ENCODE assay signal across 27 cellular contexts in the genomic region with DNA sequence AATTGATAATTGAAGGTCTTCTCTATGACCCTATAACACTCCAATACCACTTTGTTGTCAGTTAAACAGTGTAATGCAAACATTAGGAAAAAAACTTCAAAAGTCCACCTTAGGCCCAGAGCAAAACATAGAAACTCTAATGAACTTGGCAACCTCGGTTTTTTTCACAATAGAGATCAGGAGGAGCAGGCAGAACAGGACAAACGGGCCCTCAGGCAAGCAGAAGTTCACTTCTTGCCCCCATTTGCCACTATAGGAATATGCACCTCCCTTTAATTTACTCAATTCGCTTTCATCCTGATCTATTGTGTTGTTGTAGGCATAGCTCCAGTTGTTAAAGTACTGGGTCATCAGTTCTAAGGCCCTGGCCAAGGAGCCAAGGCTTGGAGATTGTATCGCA. TPM values are rescaled to one million over a fixed set of nuclear protein-coding genes. Genes with fewer than 3 reads are reported as not detected.
A peak's percentile ranks its signal among the peaks of the same experiment; 100 is the strongest.
DNase-seq lines count a peak whose midpoint lies in the region; ATAC-seq and TF ChIP-seq lines count a peak whose summit lies in the region.
"Had no signal": no experiment of that assay in that cellular context is flagged by ENCODE, and none has a peak within 500 bp of the region (broad histone marks: within the 10 kb centered on the region; RNA-seq: fewer than 3 reads in every experiment).

No MANE protein-coding gene starts in this region.

- H4K20me1 ChIP-seq in PC-3 (ENCODE audit: low read length): no peaks in the 10 kb centered on the region

- 81 to 87% (median 86%) methylated on average over 4 of the region's 4 CpGs for WGBS in heart left ventricle, 4 donors

- H3K4me3 ChIP-seq in right atrium auricular region (no peak overlapping the region), heart left ventricle (no peak overlapping the region), PC-3 (ENCODE audit: low read length) (no peak overlapping the region)
- H3K4me3 ChIP-seq: A549; BLaER1 treated with 17β-estradiol and CSF1 and Interleukin-3, amounts not matched to agents 10 nM and 100 nM; GM12878; SJSA1 had no signal

- H3F3A ChIP-seq in PC-3 (ENCODE audit: low read length, unreplicated experiment): no peaks in the 10 kb centered on the region

- peak overlapping the region; percentile 31 to 95 for H3K27ac ChIP-seq in right atrium auricular region
- H3K27ac ChIP-seq in heart left ventricle: no peak overlapping the region
- no peak overlapping the region for H3K27ac ChIP-seq in PC-3 (ENCODE audit: low read length)
- H3K27ac ChIP-seq: A549; BLaER1 treated with 17β-estradiol and CSF1 and Interleukin-3, amounts not matched to agents 10 nM and 100 nM; SJSA1 had no signal

- no peaks in the 10 kb centered on the region for H3K9me3 Mint-ChIP-seq in stimulated activated effector memory CD8-positive, alpha-beta T cell treated with anti-CD3 and anti-CD28 coated beads, Interleukin-12 subunit alpha, Interleukin-12 subunit beta, amount 100 ng/mL, for 72 hours
- H3K9me3 Mint-ChIP-seq: CD4-positive, alpha-beta memory T cell had no signal

- no peak overlapping the region for H2AFZ ChIP-seq in PC-3 (ENCODE audit: low read length)

- POLR2A ChIA-PET in PC-3 (lab: Charles Lee; ENCODE audit: unreplicated experiment): no interaction called here

- peaks cover 67% of the 10 kb centered on the region for H3K4me1 Mint-ChIP-seq in stimulated activated effector memory CD8-positive, alpha-beta T cell treated with anti-CD3 and anti-CD28 coated beads, Interleukin-12 subunit alpha, Interleukin-12 subunit beta, amount 100 ng/mL, for 72 hours

- CTCF ChIA-PET in PC-3 (lab: Charles Lee): no interaction called here

- H3K9ac ChIP-seq in PC-3 (ENCODE audit: low read length): no peak overlapping the region
- H3K9ac ChIP-seq: BLaER1 treated with 17β-estradiol and CSF1 and Interleukin-3, amounts not matched to agents 10 nM and 100 nM had no signal

- no peak overlapping the region for H3K4me3 Mint-ChIP-seq in stimulated activated effector memory CD8-positive, alpha-beta T cell treated with anti-CD3 and anti-CD28 coated beads, Interleukin-12 subunit alpha, Interleukin-12 subunit beta, amount 100 ng/mL, for 72 hours
- H3K4me3 Mint-ChIP-seq: CD4-positive, alpha-beta memory T cell had no signal

- no peak for DNase-seq in right atrium auricular region (ENCODE audit: low spot score)
- DNase-seq in heart left ventricle: no peak
- peak; percentile 45 for DNase-seq in PC-3
- DNase-seq in stimulated activated effector memory CD8-positive, alpha-beta T cell treated with anti-CD3 and anti-CD28 coated beads, Interleukin-12 subunit alpha, Interleukin-12 subunit beta, amount 100 ng/mL, for 72 hours (ENCODE audit: low spot score in 2 of 2): no peak
- DNase-seq in GF-D8 (lab: John Stamatoyannopoulos, UW): no peak
- DNase-seq in 8988T: no peak
- DNase-seq: AML-193; CD4-positive, alpha-beta memory T cell; COR-L47; DMS53; HCEC 1CT; IMR-90; KG1; NCI-H1048; NCI-H1417; NCI-H1694 treated with DMSO at 0.1 percent for 48 hours; NCI-H2081; NCI-H2171; NCI-H226; NCI-H510A; NCI-H69 had no signal

- peaks cover 24% of the 10 kb centered on the region for H3K36me3 Mint-ChIP-seq in stimulated activated effector memory CD8-positive, alpha-beta T cell treated with anti-CD3 and anti-CD28 coated beads, Interleukin-12 subunit alpha, Interleukin-12 subunit beta, amount 100 ng/mL, for 72 hours

- ATAC-seq in heart left ventricle: no peak
- ATAC-seq in PC-3: no peak
- peak; percentile 89 for ATAC-seq in esophagus mucosa
- no peak for ATAC-seq in stimulated activated effector memory CD8-positive, alpha-beta T cell treated with anti-CD3 and anti-CD28 coated beads, Interleukin-12 subunit alpha, Interleukin-12 subunit beta, amount 100 ng/mL, for 72 hours
- ATAC-seq in GM19455 (IDR thresholded peaks at IDR 0.05; ENCODE audit: unreplicated experiment): no peak
- ATAC-seq: A549, GM12878 had no signal

- no peak overlapping the region for H3K4me2 ChIP-seq in PC-3 (ENCODE audit: low read length)
- H3K4me2 ChIP-seq: A549; BLaER1 treated with 17β-estradiol and CSF1 and Interleukin-3, amounts not matched to agents 10 nM and 100 nM had no signal

- H3K79me2 ChIP-seq in PC-3 (ENCODE audit: low read length): no peaks in the 10 kb centered on the region; the same call in 1 of the 2 replicates

- intact Hi-C loops in heart left ventricle (cut with DNase I): no loop called here
- intact Hi-C loops in PC-3 (cut with micrococcal nuclease): no loop called here

- BruUV-seq in PC-3 (replicated peaks; lab: Mats Ljungman, UMichigan): no TSS peak

- H3K27ac Mint-ChIP-seq in stimulated activated effector memory CD8-positive, alpha-beta T cell treated with anti-CD3 and anti-CD28 coated beads, Interleukin-12 subunit alpha, Interleukin-12 subunit beta, amount 100 ng/mL, for 72 hours: peak overlapping the region; percentile 27

- H3K36me3 ChIP-seq in right atrium auricular region: no peaks in the 10 kb centered on the region
- H3K36me3 ChIP-seq in heart left ventricle: peaks cover 0 to 13% (median 3%) of the 10 kb centered on the region in 9 donors
- H3K36me3 ChIP-seq in PC-3 (ENCODE audit: low read depth, low read length): no peaks in the 10 kb centered on the region
- H3K36me3 ChIP-seq: SJSA1 had no signal

- H3K4me1 ChIP-seq in right atrium auricular region (peaks cover 0 to 29% of the 10 kb centered on the region in 2 donors), heart left ventricle (peaks cover 0 to 43% (median 20%) of the 10 kb centered on the region in 12 donors), PC-3 (ENCODE audit: insufficient read depth, low read length) (peaks cover 12% of the 10 kb centered on the region)

- no peaks in the 10 kb centered on the region for H3K9me3 ChIP-seq in right atrium auricular region
- H3K9me3 ChIP-seq in heart left ventricle: no peaks in the 10 kb centered on the region
- H3K9me3 ChIP-seq in PC-3 (ENCODE audit: low read length): no peaks in the 10 kb centered on the region
- H3K9me3 ChIP-seq: A549; BLaER1 treated with 17β-estradiol and CSF1 and Interleukin-3, amounts not matched to agents 10 nM and 100 nM; SJSA1 had no signal

- no peak for TF ChIP-seq POLR2A in heart left ventricle (IDR thresholded peaks at IDR 0.05)

- no peak for TF ChIP-seq CTCF in right atrium auricular region (IDR thresholded peaks at IDR 0.05)
- TF ChIP-seq CTCF in heart left ventricle (IDR thresholded peaks at IDR 0.05): no peak
- TF ChIP-seq CTCF in PC-3 (conservative IDR thresholded peaks at IDR 0.05; ENCODE audit: low read depth, low read length): no peak

- H3K9me2 ChIP-seq in PC-3 (replicated peaks; ENCODE audit: low read length): no peaks in the 10 kb centered on the region

- H3K27me3 ChIP-seq in right atrium auricular region: no peaks in the 10 kb centered on the region
- no peaks in the 10 kb centered on the region for H3K27me3 ChIP-seq in heart left ventricle
- no peaks in the 10 kb centered on the region for H3K27me3 ChIP-seq in PC-3 (ENCODE audit: low read length)
- H3K27me3 ChIP-seq: BLaER1 treated with 17β-estradiol and CSF1 and Interleukin-3, amounts not matched to agents 10 nM and 100 nM; SJSA1 had no signal

RNA-seq across cellular contexts. Expression of a gene that starts 18.2 kb away (rescaled TPM):
- 10 to 100 TPM; 66.9 to 68.8 TPM for total RNA-seq in right atrium auricular region
- 10 to 100 TPM; 18.8 to 51.6 (median 24.1) TPM for total RNA-seq in heart left ventricle
- polyA plus RNA-seq in heart left ventricle: 10 to 100 TPM; 16.9 to 27.0 TPM
- total RNA-seq in PC-3 (2014; rRNA removed): 12.2 and 13.0 TPM in 2 replicates
- total RNA-seq in esophagus mucosa: 48.0 TPM

RNA-seq across cellular contexts. Expression of a gene that starts 18.2 kb away (rescaled TPM):
- total RNA-seq in right atrium auricular region (10 to 100 TPM; 10.5 to 11.4 TPM), heart left ventricle (10 to 100 TPM in 1 of 9 donors, 1 to 10 TPM in 8; 7.6 to 11.7 (median 8.6) TPM), PC-3 (2014; rRNA removed) (13.3 and 15.3 TPM in 2 replicates), esophagus mucosa (15.7 TPM)
- polyA plus RNA-seq in heart left ventricle: 1 to 10 TPM; 6.1 to 6.7 TPM

Comparison
In these comparisons a context has a peak if more than half of its experiments do, and no peak if none do; other contexts are left out.
1. H3K27ac ChIP-seq: peak in right atrium auricular region (2 of 2); none in heart left ventricle (0 of 12) and PC-3 (single experiment).